Comparison of ENCODE assay signal across 36 cellular contexts in the genomic region with DNA sequence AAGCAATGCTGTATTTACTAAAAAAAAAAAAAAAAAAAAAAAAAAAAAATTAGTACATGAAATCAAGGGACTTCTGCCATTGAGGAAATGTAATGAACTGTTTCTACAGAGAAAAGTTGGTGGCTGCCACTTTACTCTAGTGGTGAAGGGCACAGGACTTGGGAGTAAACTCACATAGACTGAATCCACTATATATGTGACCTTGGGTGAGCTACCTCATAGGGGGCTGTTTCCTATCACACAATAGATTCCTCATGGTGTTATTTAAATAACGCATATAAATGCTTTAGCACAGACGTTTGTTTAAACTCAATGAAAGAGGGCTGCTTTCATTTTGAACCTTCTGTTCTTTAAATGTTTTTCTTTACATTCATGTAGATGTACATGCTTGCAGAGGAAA. TPM values are rescaled to one million over a fixed set of nuclear protein-coding genes. Genes with fewer than 3 reads are reported as not detected.
"Had no signal": no experiment of that assay in that cellular context is flagged by ENCODE, and none has a peak within 500 bp of the region (broad histone marks: within the 10 kb centered on the region; RNA-seq: fewer than 3 reads in every experiment).

No MANE protein-coding gene starts in this region.

- H3K27ac ChIP-seq: brain microvascular endothelial cell, Peyer's patch, RWPE1, VCaP had no signal

- H3K36me3 Mint-ChIP-seq: activated naive CD8-positive, alpha-beta T cell treated with anti-CD3 and anti-CD28 coated beads for 36 hours had no signal

- H3K4me3 ChIP-seq: Peyer's patch had no signal

- ATAC-seq: activated CD8-positive, alpha-beta T cell treated with anti-CD3 and anti-CD28 coated beads for 36 hours; activated T-cell treated with anti-CD3 and anti-CD28 coated beads, Interleukin-2, amount 50 U/mL, for 72 hours; activated T-helper 17 cell treated with anti-CD3 and anti-CD28 coated beads, Interleukin-2, amount 50 U/mL, for 72 hours; PC-3; Right ventricle myocardium inferior had no signal

- H3K27ac Mint-ChIP-seq: activated CD8-positive, alpha-beta T cell treated with anti-CD3 and anti-CD28 coated beads for 36 hours; activated naive CD8-positive, alpha-beta T cell treated with anti-CD3 and anti-CD28 coated beads for 36 hours; activated T-cell treated with anti-CD3 and anti-CD28 coated beads, Interleukin-2, amount 50 U/mL, for 72 hours; activated T-helper 17 cell treated with anti-CD3 and anti-CD28 coated beads, Interleukin-2, amount 50 U/mL, for 72 hours had no signal

- H3K4me3 Mint-ChIP-seq: activated CD8-positive, alpha-beta T cell treated with anti-CD3 and anti-CD28 coated beads for 36 hours; activated naive CD8-positive, alpha-beta T cell treated with anti-CD3 and anti-CD28 coated beads for 36 hours; activated T-cell treated with anti-CD3 and anti-CD28 coated beads, Interleukin-2, amount 50 U/mL, for 72 hours; activated T-helper 17 cell treated with anti-CD3 and anti-CD28 coated beads, Interleukin-2, amount 50 U/mL, for 72 hours had no signal

- H3K9me3 Mint-ChIP-seq: activated T-helper 17 cell treated with anti-CD3 and anti-CD28 coated beads, Interleukin-2, amount 50 U/mL, for 72 hours had no signal

- H3K27me3 ChIP-seq: brain microvascular endothelial cell, Peyer's patch had no signal

- DNase-seq: activated CD4-positive, alpha-beta T cell treated with anti-CD3 and anti-CD28 coated beads for 1 hour; activated CD4-positive, alpha-beta T cell treated with anti-CD3 and anti-CD28 coated beads for 48 hours; activated CD4-positive, alpha-beta T cell treated with anti-CD3 and anti-CD28 coated beads, Interleukin-2, amount 50 U/mL, for 4 hours; activated CD4-positive, CD25-positive, alpha-beta regulatory T cell; activated CD8-positive, alpha-beta T cell treated with anti-CD3 and anti-CD28 coated beads for 36 hours; activated effector memory CD4-positive, alpha-beta T cell treated with anti-CD3 and anti-CD28 coated beads, Interleukin-2, amount 50 U/mL, for 16 hours; activated naive CD4-positive, alpha-beta T cell; activated naive CD4-positive, alpha-beta T cell treated with anti-CD3 and anti-CD28 coated beads, Interleukin-2, amount 50 U/mL, for 16 hours; activated naive CD8-positive, alpha-beta T cell treated with anti-CD3 and anti-CD28 coated beads for 36 hours; activated T-cell treated with anti-CD3 and anti-CD28 coated beads, Interleukin-2, amount 50 U/mL, for 1 hour; activated T-cell treated with anti-CD3 and anti-CD28 coated beads, Interleukin-2, amount 50 U/mL, for 72 hours; amniotic stem cell; aorta; brain microvascular endothelial cell; central memory CD4-positive, alpha-beta T cell; Karpas-422; NCI-H1105; NCI-H1436; NCI-H1694; NCI-H2029; NCI-H2107; NCI-H2171; NCI-H510A; NCI-H526; NCI-H748 treated with DMSO at 0.1 percent for 48 hours; NK-92 treated with Interleukin-12 subunit alpha and Interleukin-12 subunit beta, amount 100 ng/mL, for 24 hours; PC-3; Peyer's patch; SW 1271; T-helper 1 cell; T-helper 2 cell; T-helper 9 cell had no signal

- H3K4me1 ChIP-seq: Peyer's patch had no signal

- H3K36me3 ChIP-seq: brain microvascular endothelial cell, Peyer's patch had no signal

- H3K4me1 Mint-ChIP-seq: activated naive CD8-positive, alpha-beta T cell treated with anti-CD3 and anti-CD28 coated beads for 36 hours; activated T-helper 17 cell treated with anti-CD3 and anti-CD28 coated beads, Interleukin-2, amount 50 U/mL, for 72 hours had no signal

- H3K9me3 ChIP-seq: Peyer's patch had no signal

RNA-seq across cellular contexts. Expression of gene TERC, which starts 25.8 kb away (rescaled TPM):
- polyA plus RNA-seq: aorta had no signal
